In the genomic region with DNA sequence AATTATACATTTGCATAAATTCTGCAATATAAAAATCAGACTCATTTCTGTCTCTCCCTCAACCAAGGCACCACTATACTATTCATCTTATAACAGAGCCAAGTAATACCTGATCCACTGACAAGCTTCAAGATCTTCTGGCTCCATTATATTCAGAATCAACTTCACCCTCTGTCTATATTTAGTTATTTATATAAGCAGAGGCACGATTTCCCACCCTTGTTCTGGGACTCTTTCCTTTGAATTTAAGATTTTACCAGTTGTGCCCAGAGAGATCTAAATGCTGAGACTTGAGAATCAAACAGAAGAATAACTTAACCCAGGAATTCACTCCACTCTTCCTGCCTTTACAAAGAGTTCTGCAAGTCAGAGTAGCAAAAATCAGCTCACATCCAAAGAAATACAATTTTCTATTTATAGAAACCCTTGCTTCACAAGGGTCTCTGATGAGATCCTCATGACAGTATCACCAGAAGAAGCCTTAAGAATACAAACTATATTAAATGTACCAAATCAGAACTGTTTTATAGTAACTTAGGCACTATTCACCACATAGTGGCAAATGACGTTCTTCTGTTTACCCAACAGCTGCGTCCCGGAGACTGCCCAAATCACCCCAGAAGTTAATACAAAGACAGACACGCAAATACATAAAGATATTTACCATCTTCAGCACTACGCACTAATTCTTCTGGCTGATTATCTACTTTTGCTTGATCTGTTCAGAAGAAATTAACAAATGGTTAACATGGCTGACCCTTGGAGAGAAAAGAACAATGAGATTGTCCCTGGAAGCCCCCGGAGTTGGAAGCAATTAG, we compare ENCODE assay signal across 11 cellular contexts. TPM values are rescaled to one million over a fixed set of nuclear protein-coding genes. Genes with fewer than 3 reads are reported as not detected.
DNase-seq lines count a peak whose midpoint lies in the region; ATAC-seq and TF ChIP-seq lines count a peak whose summit lies in the region.
"Had no signal": no experiment of that assay in that cellular context is flagged by ENCODE, and none has a peak within 500 bp of the region (broad histone marks: within the 10 kb centered on the region; RNA-seq: fewer than 3 reads in every experiment).

No MANE protein-coding gene starts in this region.

- TF ChIP-seq POLR2A in gastrocnemius medialis (IDR thresholded peaks at IDR 0.05) (no peak), lower leg skin (IDR thresholded peaks at IDR 0.05) (no peak)

- no peaks in the 10 kb centered on the region for H3K79me1 ChIP-seq in H9 (ENCODE audit: insufficient read depth, low read depth, low read length, poor library complexity, severe bottlenecking)

- no peak overlapping the region for H3K18ac ChIP-seq in H9 (ENCODE audit: insufficient read length, low read depth, low read length)

- H3K4ac ChIP-seq in H9 (ENCODE audit: low read depth, low read length): no peak overlapping the region

- H3K4me1 ChIP-seq in H9 (ENCODE audit: insufficient read depth, low read length) (peaks cover 3% of the 10 kb centered on the region), gastrocnemius medialis (peaks cover 6 to 18% of the 10 kb centered on the region in 2 donors)
- H3K4me1 ChIP-seq: thyroid gland had no signal

- no peak overlapping the region for H2BK12ac ChIP-seq in H9 (ENCODE audit: insufficient read length, low read depth, low read length)

- ATAC-seq in gastrocnemius medialis (no peak), GM18520 (IDR thresholded peaks at IDR 0.05; ENCODE audit: unreplicated experiment) (no peak)

- H3T11ph ChIP-seq in H9 (ENCODE audit: low read length): no peak overlapping the region

- TF ChIP-seq CTCF in H9 (conservative IDR thresholded peaks at IDR 0.05): no peak
- TF ChIP-seq CTCF in astrocyte of the spinal cord (IDR thresholded peaks at IDR 0.05; ENCODE audit: low read depth, low read length): no peak
- no peak for TF ChIP-seq CTCF in gastrocnemius medialis (IDR thresholded peaks at IDR 0.05 in 4 of 5, conservative IDR thresholded peaks at IDR 0.05 in 1 of 5)
- TF ChIP-seq CTCF in lower leg skin (IDR thresholded peaks at IDR 0.05): no peak

- H2BK15ac ChIP-seq in H9 (ENCODE audit: low read depth, low read length): no peak overlapping the region

- H3K27me3 ChIP-seq in H9 (ENCODE audit: insufficient read depth, low read length) (no peaks in the 10 kb centered on the region), gastrocnemius medialis (peaks cover 0 to 4% (median 0%) of the 10 kb centered on the region in 3 donors)
- H3K27me3 ChIP-seq: thyroid gland had no signal

- in situ Hi-C loops in astrocyte of the spinal cord (cut with HindIII; ENCODE audit: low sequenced_read_pairs): no loop called here
- in situ Hi-C loops in gastrocnemius medialis (cut with MboI; ENCODE audit: low sequenced_read_pairs in 4 of 4): no loop called here

- H4K20me1 ChIP-seq in H9 (ENCODE audit: control insufficient read depth, insufficient read depth, insufficient read length): no peaks in the 10 kb centered on the region

- H3K4me3 ChIP-seq in astrocyte of the spinal cord (ENCODE audit: low read depth, low read length) (peak overlapping the region; percentile 43), iPS-11a (ENCODE audit: low read depth, low read length) (peak overlapping the region; percentile 21), gastrocnemius medialis (peak overlapping the region; percentile 21 to 34 (median 32)), lower leg skin (ENCODE audit: low read depth, poor library complexity, severe bottlenecking) (no peak overlapping the region)
- H3K4me3 ChIP-seq: thyroid gland had no signal

- peaks cover 34 to 56% of the 10 kb centered on the region in 2 experiments for H3K4me1 Mint-ChIP-seq in H9

- peak overlapping the region; percentile 94 for H3K27ac ChIP-seq in H9 (ENCODE audit: insufficient read length, low read depth, low read length)
- H3K27ac ChIP-seq in gastrocnemius medialis: peak overlapping the region; percentile 4 to 57 (median 42)
- H3K27ac ChIP-seq: HL-60 had no signal

- no CpG with 5 or more reads among the region's 7 CpGs for WGBS in H9 (ENCODE audit: extremely low coverage, insufficient read length, low lambda C conversion rate)
- 57 to 67% methylated on average over 7 of the region's 7 CpGs for WGBS in lower leg skin, 2 donors

- no peak overlapping the region for H2BK120ac ChIP-seq in H9 (ENCODE audit: low read depth, low read length, poor library complexity, severe bottlenecking)

- H3K27me3 Mint-ChIP-seq in H9 (ENCODE audit: low read depth): no peaks in the 10 kb centered on the region

- H3K9me3 Mint-ChIP-seq in H9: no peaks in the 10 kb centered on the region

- DNase-seq in H9: no peak
- peak; percentile 35 for DNase-seq in astrocyte of the spinal cord (ENCODE audit: low read depth, low spot score)
- no peak for DNase-seq in gastrocnemius medialis
- DNase-seq in iPS-NIHi7 (ENCODE audit: extremely low spot score): no peak
- DNase-seq in lower leg skin (ENCODE audit: low spot score in 2 of 2): no peak
- DNase-seq in NCI-H1694 treated with DMSO at 0.1 percent for 48 hours (lab: John Stamatoyannopoulos, UW): no peak
- DNase-seq: NCI-H1694 had no signal

- H3K9me3 ChIP-seq in H9 (ENCODE audit: control insufficient read depth, low read depth, low read length) (no peaks in the 10 kb centered on the region), gastrocnemius medialis (no peaks in the 10 kb centered on the region)
- H3K9me3 ChIP-seq: thyroid gland had no signal

- no peak overlapping the region for H2BK20ac ChIP-seq in H9 (ENCODE audit: low read depth, low read length, poor library complexity, severe bottlenecking)

- peak overlapping the region; percentile 93 to 97 (median 94); a peak in 6 of 7 replicates for H3K27ac Mint-ChIP-seq in H9

- H2BK5ac ChIP-seq in H9 (ENCODE audit: insufficient read length, low read length): no peak overlapping the region

- no peak overlapping the region for H2AK5ac ChIP-seq in H9 (ENCODE audit: insufficient read length, low read length)

- H4K8ac ChIP-seq in H9 (replicated peaks; ENCODE audit: insufficient read length, low read depth, low read length): no peak overlapping the region

- no peak overlapping the region for H3K14ac ChIP-seq in H9 (ENCODE audit: insufficient read depth, low read length)

- no peaks in the 10 kb centered on the region for H3K36me3 Mint-ChIP-seq in H9 (ENCODE audit: insufficient read depth in 1 of 3, low read depth in 3 of 3)

- peak overlapping the region; percentile 41 to 56; a peak in 4 of 5 replicates for H3K4me3 Mint-ChIP-seq in H9

- H2AFZ ChIP-seq in H9 (ENCODE audit: low read length): peak overlapping the region; percentile 58

- no peaks in the 10 kb centered on the region for H3K79me2 ChIP-seq in H9 (ENCODE audit: insufficient read depth, low read length)

- H3K23ac ChIP-seq in H9 (ENCODE audit: insufficient read length, low read depth, low read length): no peak overlapping the region

- H3K36me3 ChIP-seq in gastrocnemius medialis: no peaks in the 10 kb centered on the region
- H3K36me3 ChIP-seq: thyroid gland had no signal

- intact Hi-C loops in gastrocnemius medialis (cut with DNase I; ENCODE audit: low total_unique reads) (no loop called here), lower leg skin (cut with DNase I; ENCODE audit: low total_unique reads) (no loop called here)

- peak overlapping the region; percentile 91 for H3K56ac ChIP-seq in H9 (ENCODE audit: insufficient read length, low read depth, low read length)

- H3K4me2 ChIP-seq in H9 (ENCODE audit: insufficient read depth, insufficient read length, low read length): peak overlapping the region; percentile 55

- H3K9ac ChIP-seq in H9 (ENCODE audit: extremely low read depth, insufficient read length, low read length): peak overlapping the region; percentile 59

- peaks cover 3% of the 10 kb centered on the region for H3K23me2 ChIP-seq in H9 (ENCODE audit: insufficient read length, low read depth, low read length, poor library complexity, severe bottlenecking)

- peak overlapping the region; percentile 72 for H4K5ac ChIP-seq in H9 (ENCODE audit: insufficient read length, low read depth, low read length)

- no peak overlapping the region for H4K91ac ChIP-seq in H9 (ENCODE audit: insufficient read length, low read depth, low read length)

RNA-seq across cellular contexts. Expression of gene CCDC89, which starts 32.3 kb away (rescaled TPM):
- total RNA-seq in H9 (2021) (not detected in 2 replicates), gastrocnemius medialis (under 1 TPM in 1 of 4 donors, not detected in 3; 0.29 TPM), lower leg skin (1 to 10 TPM in 2 of 4 donors, under 1 TPM in 2; 0.21 to 3.4 (median 1.0) TPM)

RNA-seq across cellular contexts. Expression of gene CREBZF, which starts 53.4 kb away (rescaled TPM):
- total RNA-seq in H9 (2021) (50.2 and 52.5 TPM in 2 replicates), gastrocnemius medialis (10 to 100 TPM; 15.3 to 52.3 (median 16.4) TPM), lower leg skin (10 to 100 TPM; 43.8 to 75.1 (median 48.5) TPM)
